ENCODE assay signal across 8 cellular contexts in the genomic region with DNA sequence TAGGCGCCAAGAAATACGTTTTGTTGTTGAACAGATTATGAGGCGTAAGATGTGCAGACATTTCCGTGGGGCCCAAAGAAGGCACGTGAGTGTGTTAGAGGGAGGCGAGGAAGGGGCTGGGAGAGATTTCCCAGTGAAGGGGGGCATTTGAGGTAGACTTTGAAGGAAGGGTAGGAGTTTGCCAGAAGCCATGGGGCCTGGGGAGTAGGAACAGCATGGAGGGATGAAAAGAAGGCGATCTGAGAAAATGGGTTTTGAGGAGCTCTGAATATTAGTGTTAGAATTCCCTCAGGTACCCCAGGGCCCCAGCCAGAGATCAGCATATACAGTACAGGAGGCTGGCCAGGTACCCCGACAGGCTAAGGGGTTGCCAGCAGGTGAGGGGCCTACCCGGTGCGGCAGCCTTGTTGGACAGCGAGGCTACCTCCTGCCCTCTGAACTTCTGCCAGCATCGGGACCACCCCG. TPM values are rescaled to one million over a fixed set of nuclear protein-coding genes. Genes with fewer than 3 reads are reported as not detected.
A peak's percentile ranks its signal among the peaks of the same experiment; 100 is the strongest.
DNase-seq lines count a peak whose midpoint lies in the region; ATAC-seq, FAIRE-seq and TF ChIP-seq lines count a peak whose summit lies in the region.

No MANE protein-coding gene starts in this region.

- H3K9me3 ChIP-seq in PC-3 (ENCODE audit: low read length) (no peaks in the 10 kb centered on the region), endothelial cell of umbilical vein (replicated peaks; ENCODE audit: control insufficient read depth, insufficient read depth, low read length) (no peaks in the 10 kb centered on the region), trophoblast cell (ENCODE audit: insufficient read depth, low read depth, low read length) (peaks cover 1% of the 10 kb centered on the region)

- peak overlapping the region; percentile 91 for H3K18ac ChIP-seq in trophoblast cell (ENCODE audit: low read length)

- no peaks in the 10 kb centered on the region for H3K9me1 ChIP-seq in endothelial cell of umbilical vein (replicated peaks; ENCODE audit: control insufficient read depth, extremely low read depth, insufficient read depth, low read length)

- FAIRE-seq in endothelial cell of umbilical vein (lab: Jason Lieb, UNC) (no peak), frontal cortex (lab: Jason Lieb, UNC) (no peak)

- no peak for DNase-seq in GM12864 (ENCODE audit: low read depth)
- DNase-seq in PC-3: no peak
- DNase-seq in endothelial cell of umbilical vein (ENCODE audit: low read depth, low spot score): no peak
- no peak for DNase-seq in trophoblast cell
- DNase-seq in A172 (ENCODE audit: low spot score): no peak
- no peak for DNase-seq in frontal cortex (ENCODE audit: low spot score in 2 of 2)
- no peak for DNase-seq in cerebellar cortex (ENCODE audit: low spot score)
- no peak for DNase-seq in GM03348 (ENCODE audit: low spot score)

- peak overlapping the region; percentile 75 for H3K4ac ChIP-seq in trophoblast cell (ENCODE audit: low read depth, low read length)

- BruUV-seq in PC-3 (replicated peaks; lab: Mats Ljungman, UMichigan) (TSS peak; percentile 90), endothelial cell of umbilical vein (replicated peaks; lab: Mats Ljungman, UMichigan) (no TSS peak)

- CTCF ChIA-PET in PC-3 (lab: Charles Lee): interaction anchor here (1.0 kb wide), 2 partner anchors 18 to 28 kb away, joined by 4 to 5 read pairs; a partner anchor contains a TSS
- CTCF ChIA-PET in endothelial cell of umbilical vein (lab: Charles Lee): interaction anchor here (0.9 to 4.4 kb wide), 10 partner anchors 9 to 102 kb away, joined by 3 to 38 read pairs (median 8); a partner anchor contains a TSS

- peak overlapping the region; percentile 78 for H2AFZ ChIP-seq in PC-3 (ENCODE audit: low read length)
- peak overlapping the region; percentile 80 for H2AFZ ChIP-seq in endothelial cell of umbilical vein (ENCODE audit: low read depth, low read length)
- H2AFZ ChIP-seq in trophoblast cell (ENCODE audit: insufficient read depth, low read length, poor library complexity): peak overlapping the region; percentile 95

- H3K36me3 ChIP-seq in PC-3 (ENCODE audit: low read depth, low read length) (peaks cover 23% of the 10 kb centered on the region; the same call in 1 of the 2 replicates), endothelial cell of umbilical vein (ENCODE audit: control insufficient read depth in 2 of 2, extremely low read depth in 1 of 2, insufficient read depth in 2 of 2, low read length in 2 of 2) (peaks cover 6 to 13% of the 10 kb centered on the region in 2 experiments), trophoblast cell (ENCODE audit: control insufficient read depth in 1 of 2, insufficient read depth in 2 of 2, low read length in 2 of 2) (peaks cover 22 to 23% of the 10 kb centered on the region in 2 experiments)

- peak; percentile 20; the same call in 1 of the 2 replicates for ATAC-seq in PC-3

- peaks cover 8% of the 10 kb centered on the region for H3K79me1 ChIP-seq in trophoblast cell (ENCODE audit: low read length)

- H4K12ac ChIP-seq in trophoblast cell (ENCODE audit: low read depth, low read length): peak overlapping the region; percentile 84

- POLR2A ChIA-PET in PC-3 (lab: Charles Lee; ENCODE audit: unreplicated experiment): no interaction called here
- POLR2A ChIA-PET in endothelial cell of umbilical vein (lab: Charles Lee): interaction anchor here (0.7 to 1.6 kb wide), 5 partner anchors 15 to 183 kb away, joined by 3 to 12 read pairs (median 5); a partner anchor contains a TSS

- H3K4me3 ChIP-seq in GM12864 (ENCODE audit: low read depth, low read length): peak overlapping the region; percentile 93
- peak overlapping the region; percentile 93 for H3K4me3 ChIP-seq in PC-3 (ENCODE audit: low read length)
- peak overlapping the region in 2 of 3 experiments; percentile 51 to 76 for H3K4me3 ChIP-seq in endothelial cell of umbilical vein (replicated peaks in 1 of 3; ENCODE audit: insufficient read depth in 1 of 3, low read depth in 1 of 3, low read length in 3 of 3)
- peak overlapping the region; percentile 66 for H3K4me3 ChIP-seq in trophoblast cell (ENCODE audit: low read depth, low read length)

- H3K27ac ChIP-seq in PC-3 (ENCODE audit: low read length) (no peak overlapping the region), endothelial cell of umbilical vein (ENCODE audit: insufficient read depth, low read depth, low read length) (no peak overlapping the region), trophoblast cell (ENCODE audit: low read depth, low read length) (no peak overlapping the region)

- H3K4me1 ChIP-seq in PC-3 (ENCODE audit: insufficient read depth, low read length): peaks cover 17% of the 10 kb centered on the region
- peaks cover 12% of the 10 kb centered on the region for H3K4me1 ChIP-seq in endothelial cell of umbilical vein (ENCODE audit: control insufficient read depth, extremely low read depth, insufficient read depth, low read length)
- peaks cover 8 to 9% of the 10 kb centered on the region in 2 experiments for H3K4me1 ChIP-seq in trophoblast cell (ENCODE audit: control insufficient read depth in 1 of 2, insufficient read depth in 2 of 2, low read length in 2 of 2)

- peak overlapping the region; percentile 93 for H3K14ac ChIP-seq in trophoblast cell (ENCODE audit: low read length)

- WGBS in trophoblast cell (ENCODE audit: extremely low coverage, insufficient coverage, insufficient read length): no CpG with 5 or more reads among the region's 13 CpGs

- TF ChIP-seq POLR2A in endothelial cell of umbilical vein (IDR thresholded peaks at IDR 0.05; ENCODE audit: low read depth, low read length): no peak

- H2BK12ac ChIP-seq in trophoblast cell (ENCODE audit: low read length): peak overlapping the region; percentile 71

- peak overlapping the region; percentile 99 for H4K8ac ChIP-seq in trophoblast cell (ENCODE audit: low read depth, low read length)

- peak overlapping the region; percentile 56 for H2AK5ac ChIP-seq in trophoblast cell (ENCODE audit: low read length)

- intact Hi-C loops in PC-3 (cut with micrococcal nuclease) (no loop called here), endothelial cell of umbilical vein (cut with micrococcal nuclease) (loop anchor here (1.0 to 5.0 kb wide), 3 partner anchors 19 to 64 kb away; a partner anchor contains a TSS)

- H4K91ac ChIP-seq in trophoblast cell (ENCODE audit: low read depth, low read length): peak overlapping the region; percentile 84

- no peak overlapping the region for H3K23ac ChIP-seq in trophoblast cell (ENCODE audit: low read length)

- TF ChIP-seq CTCF in GM12864 (IDR thresholded peaks at IDR 0.05; ENCODE audit: low read depth, low read length, missing control alignments): no peak
- no peak for TF ChIP-seq CTCF in PC-3 (conservative IDR thresholded peaks at IDR 0.05; ENCODE audit: low read depth, low read length)
- no peak for TF ChIP-seq CTCF in endothelial cell of umbilical vein (IDR thresholded peaks at IDR 0.05; ENCODE audit: extremely low read depth in 1 of 2, insufficient read depth in 1 of 2, low read depth in 1 of 2, low read length in 2 of 2)

- H4K20me1 ChIP-seq in PC-3 (ENCODE audit: low read length): no peaks in the 10 kb centered on the region
- no peaks in the 10 kb centered on the region for H4K20me1 ChIP-seq in endothelial cell of umbilical vein (replicated peaks; ENCODE audit: control insufficient read depth, extremely low read depth, insufficient read depth, low read length)

- dilution Hi-C loops in endothelial cell of umbilical vein (cut with MboI; ENCODE audit: extremely low pct_ligation_motif_present, low sequenced_read_pairs): no loop called here

- peaks cover 44% of the 10 kb centered on the region for H3K79me2 ChIP-seq in PC-3 (ENCODE audit: low read length)
- peaks cover 32% of the 10 kb centered on the region for H3K79me2 ChIP-seq in endothelial cell of umbilical vein (ENCODE audit: control insufficient read depth, insufficient read depth, low read length)
- H3K79me2 ChIP-seq in trophoblast cell (ENCODE audit: control insufficient read depth, insufficient read depth, low read length, poor library complexity): peaks cover 11% of the 10 kb centered on the region

- peak overlapping the region; percentile 85 for H2BK120ac ChIP-seq in trophoblast cell (ENCODE audit: insufficient read depth, low read length, poor library complexity)

- no peaks in the 10 kb centered on the region for H3K27me3 ChIP-seq in PC-3 (ENCODE audit: low read length)
- H3K27me3 ChIP-seq in endothelial cell of umbilical vein (ENCODE audit: control insufficient read depth in 2 of 2, insufficient read depth in 2 of 2, low read length in 2 of 2): peaks cover 0 to 3% of the 10 kb centered on the region in 2 experiments
- H3K27me3 ChIP-seq in trophoblast cell (ENCODE audit: insufficient read depth, low read length): no peaks in the 10 kb centered on the region

- peak overlapping the region; percentile 50 for H2BK5ac ChIP-seq in trophoblast cell (ENCODE audit: low read depth, low read length, poor library complexity)

- no peaks in the 10 kb centered on the region for H3F3A ChIP-seq in PC-3 (ENCODE audit: low read length, unreplicated experiment)

- H3K9ac ChIP-seq in PC-3 (ENCODE audit: low read length) (peak overlapping the region; percentile 94), endothelial cell of umbilical vein (replicated peaks; ENCODE audit: extremely low read depth, insufficient read depth, low read length) (no peak overlapping the region), trophoblast cell (ENCODE audit: low read length) (peak overlapping the region; percentile 15)

- H3K4me2 ChIP-seq in PC-3 (ENCODE audit: low read length) (peak overlapping the region; percentile 78), endothelial cell of umbilical vein (ENCODE audit: insufficient read depth, low read length) (peak overlapping the region; percentile 51), trophoblast cell (ENCODE audit: low read length) (peak overlapping the region; percentile 69)

- H3K9me2 ChIP-seq in PC-3 (replicated peaks; ENCODE audit: low read length): no peaks in the 10 kb centered on the region

RNA-seq across cellular contexts. Expression of a gene that starts 0.4 kb away (rescaled TPM):
- total RNA-seq in PC-3 (2014; rRNA removed) (22.1 and 23.2 TPM in 2 replicates), endothelial cell of umbilical vein (24.7 and 31.1 TPM in 2 replicates), frontal cortex (16.3 TPM)
- 14.2 and 14.8 TPM in 2 replicates for polyA plus RNA-seq in endothelial cell of umbilical vein
- polyA plus RNA-seq in endothelial cell of umbilical vein (2011; cell fraction: cytosol; rRNA removed): 13.2 and 13.6 TPM in 2 replicates
- 10.4 and 11.0 TPM in 2 replicates for polyA plus RNA-seq in endothelial cell of umbilical vein (2011; cell fraction: nucleus; rRNA removed)
- polyA plus RNA-seq in endothelial cell of umbilical vein (2012): 16.4 and 18.8 TPM in 2 replicates
- polyA minus RNA-seq in endothelial cell of umbilical vein: 28.1 and 29.4 TPM in 2 replicates
- 16.6 TPM for polyA minus RNA-seq in endothelial cell of umbilical vein (2011; cell fraction: cytosol; rRNA and poly(A)+ RNA removed)
- 7.9 and 11.6 TPM in 2 replicates for polyA minus RNA-seq in endothelial cell of umbilical vein (2011; cell fraction: nucleus; rRNA and poly(A)+ RNA removed)
- 26.5 and 27.5 TPM in 2 replicates for polyA plus RNA-seq in trophoblast cell (2013)
- total RNA-seq in A172 (2014; rRNA removed; shearing (Covaris generic)): 14.0 and 15.8 TPM in 2 replicates

RNA-seq across cellular contexts. Expression of a gene that starts 18.7 kb away (rescaled TPM):
- total RNA-seq in PC-3 (2014; rRNA removed) (230 and 240 TPM in 2 replicates), endothelial cell of umbilical vein (312 and 324 TPM in 2 replicates), frontal cortex (92.9 TPM)
- 581 and 668 TPM in 2 replicates for polyA plus RNA-seq in endothelial cell of umbilical vein
- 869 and 960 TPM in 2 replicates for polyA plus RNA-seq in endothelial cell of umbilical vein (2011; cell fraction: cytosol; rRNA removed)
- 1,073 and 1,121 TPM in 2 replicates for polyA plus RNA-seq in endothelial cell of umbilical vein (2011; cell fraction: nucleus; rRNA removed)
- 312 and 313 TPM in 2 replicates for polyA plus RNA-seq in endothelial cell of umbilical vein (2012)
- 203 and 214 TPM in 2 replicates for polyA minus RNA-seq in endothelial cell of umbilical vein
- 187 TPM for polyA minus RNA-seq in endothelial cell of umbilical vein (2011; cell fraction: cytosol; rRNA and poly(A)+ RNA removed)
- 160 and 165 TPM in 2 replicates for polyA minus RNA-seq in endothelial cell of umbilical vein (2011; cell fraction: nucleus; rRNA and poly(A)+ RNA removed)
- polyA plus RNA-seq in trophoblast cell (2013): 602 and 615 TPM in 2 replicates
- 90.9 and 114 TPM in 2 replicates for total RNA-seq in A172 (2014; rRNA removed; shearing (Covaris generic))

RNA-seq across cellular contexts. Expression of a gene that starts 30.9 kb away (rescaled TPM):
- total RNA-seq in PC-3 (2014; rRNA removed) (253 and 320 TPM in 2 replicates), endothelial cell of umbilical vein (63.0 and 66.6 TPM in 2 replicates), frontal cortex (19.6 TPM)
- 84.3 and 96.5 TPM in 2 replicates for polyA plus RNA-seq in endothelial cell of umbilical vein
- polyA plus RNA-seq in endothelial cell of umbilical vein (2011; cell fraction: cytosol; rRNA removed): 80.6 and 106 TPM in 2 replicates
- 40.1 and 50.0 TPM in 2 replicates for polyA plus RNA-seq in endothelial cell of umbilical vein (2011; cell fraction: nucleus; rRNA removed)
- 45.5 and 46.8 TPM in 2 replicates for polyA plus RNA-seq in endothelial cell of umbilical vein (2012)
- polyA minus RNA-seq in endothelial cell of umbilical vein: 10.0 and 14.4 TPM in 2 replicates
- 9.5 TPM for polyA minus RNA-seq in endothelial cell of umbilical vein (2011; cell fraction: cytosol; rRNA and poly(A)+ RNA removed)
- 6.6 and 10.2 TPM in 2 replicates for polyA minus RNA-seq in endothelial cell of umbilical vein (2011; cell fraction: nucleus; rRNA and poly(A)+ RNA removed)
- polyA plus RNA-seq in trophoblast cell (2013): 87.1 and 87.7 TPM in 2 replicates
- 81.4 and 87.3 TPM in 2 replicates for total RNA-seq in A172 (2014; rRNA removed; shearing (Covaris generic))

RNA-seq across cellular contexts. Expression of a gene that starts 44.9 kb away (rescaled TPM):
- total RNA-seq in PC-3 (2014; rRNA removed) (0.06 TPM in 1 of 2 replicates, not detected in the other), endothelial cell of umbilical vein (not detected in 2 replicates), frontal cortex (19.2 TPM)
- polyA plus RNA-seq in endothelial cell of umbilical vein: not detected in 2 replicates
- not detected in 2 replicates for polyA plus RNA-seq in endothelial cell of umbilical vein (2011; cell fraction: cytosol; rRNA removed)
- polyA plus RNA-seq in endothelial cell of umbilical vein (2011; cell fraction: nucleus; rRNA removed): not detected in 2 replicates
- polyA plus RNA-seq in endothelial cell of umbilical vein (2012): not detected in 2 replicates
- 0.17 and 0.29 TPM in 2 replicates for polyA minus RNA-seq in endothelial cell of umbilical vein
- polyA minus RNA-seq in endothelial cell of umbilical vein (2011; cell fraction: cytosol; rRNA and poly(A)+ RNA removed): not detected
- not detected in 2 replicates for polyA minus RNA-seq in endothelial cell of umbilical vein (2011; cell fraction: nucleus; rRNA and poly(A)+ RNA removed)
- polyA plus RNA-seq in trophoblast cell (2013): 19.8 and 20.9 TPM in 2 replicates
- total RNA-seq in A172 (2014; rRNA removed; shearing (Covaris generic)): 1.3 and 3.1 TPM in 2 replicates
